In genomic region chr15:89776274-89777072, GRCh38 we compare ENCODE assay signal across 8 cellular contexts. TPM values are rescaled to one million over a fixed set of nuclear protein-coding genes. Genes with fewer than 3 reads are reported as not detected.
A peak's percentile ranks its signal among the peaks of the same experiment; 100 is the strongest.
DNase-seq lines count a peak whose midpoint lies in the region; ATAC-seq and TF ChIP-seq lines count a peak whose summit lies in the region.

Gene MESP2 (plus strand): TSS chr15:89776332. CDS start chr15:89776358, 26 bp downstream.

- no peaks in the 10 kb centered on the region for H3K9me3 ChIP-seq in left lung

- peak within 1 kb of the TSS; percentile 71 for H3K4me3 ChIP-seq in coronary artery
- H3K4me3 ChIP-seq in left lung = peak within 1 kb of the TSS; percentile 22 to 31

- CTCF ChIA-PET in activated CD4-positive, alpha-beta T cell treated with anti-CD3 and anti-CD28 coated beads for 36 hours (lab: Charles Lee) = interaction anchor here (0.7 to 2.2 kb wide), 3 partner anchors 49 to 571 kb away, joined by 3 to 9 read pairs (median 3); no protein-coding TSS in a partner anchor

- H3K4me1 Mint-ChIP-seq in CD14-positive monocyte = peaks cover 24% of the 10 kb centered on the region
- H3K4me1 Mint-ChIP-seq in activated CD4-positive, alpha-beta T cell treated with anti-CD3 and anti-CD28 coated beads for 36 hours = peaks cover 10% of the 10 kb centered on the region

- H3K27ac ChIP-seq in coronary artery = peak within 1 kb of the TSS in 1 of 2 donors; percentile 63
- no peak within 1 kb of the TSS for H3K27ac ChIP-seq in left lung

- intact Hi-C loops in CD14-positive monocyte (cut with micrococcal nuclease) = no loop called here
- intact Hi-C loops in activated CD4-positive, alpha-beta T cell treated with anti-CD3 and anti-CD28 coated beads for 36 hours (cut with DNase I, micrococcal nuclease) = no loop called here
- intact Hi-C loops in left lung (cut with DNase I) = no loop called here

- H3K27me3 Mint-ChIP-seq in CD14-positive monocyte (ENCODE audit: low read depth in 3 of 3) = peaks cover 2 to 8% (median 8%) of the 10 kb centered on the region in 3 donors
- peaks cover 13% of the 10 kb centered on the region for H3K27me3 Mint-ChIP-seq in activated CD4-positive, alpha-beta T cell treated with anti-CD3 and anti-CD28 coated beads for 36 hours

- TF ChIP-seq CTCF in CD14-positive monocyte (IDR thresholded peaks at IDR 0.05) = peak; percentile 29
- TF ChIP-seq CTCF in coronary artery (IDR thresholded peaks at IDR 0.05) = peak; percentile 17
- peak; percentile 20 to 55 for TF ChIP-seq CTCF in left lung (IDR thresholded peaks at IDR 0.05)

- H3K27ac Mint-ChIP-seq in CD14-positive monocyte = peak within 1 kb of the TSS in 2 of 7 donors; percentile 30 to 58
- no peak within 1 kb of the TSS for H3K27ac Mint-ChIP-seq in activated CD4-positive, alpha-beta T cell treated with anti-CD3 and anti-CD28 coated beads for 36 hours

- H3K36me3 Mint-ChIP-seq in CD14-positive monocyte = peaks cover 0 to 3% of the 10 kb centered on the region in 2 donors
- no peaks in the 10 kb centered on the region for H3K36me3 Mint-ChIP-seq in activated CD4-positive, alpha-beta T cell treated with anti-CD3 and anti-CD28 coated beads for 36 hours (ENCODE audit: low read depth)

- no peaks in the 10 kb centered on the region for H3K36me3 ChIP-seq in left lung

- POLR2A ChIA-PET in activated CD4-positive, alpha-beta T cell treated with anti-CD3 and anti-CD28 coated beads for 36 hours (lab: Charles Lee) = no interaction called here

- peaks cover 0 to 22% of the 10 kb centered on the region in 2 donors for H3K27me3 ChIP-seq in left lung

- no peaks in the 10 kb centered on the region for H3K9me3 Mint-ChIP-seq in CD14-positive monocyte
- no peaks in the 10 kb centered on the region for H3K9me3 Mint-ChIP-seq in activated CD4-positive, alpha-beta T cell treated with anti-CD3 and anti-CD28 coated beads for 36 hours (ENCODE audit: low read depth)

- peak within 1 kb of the TSS; percentile 67 to 76 for H3K4me3 Mint-ChIP-seq in CD14-positive monocyte
- H3K4me3 Mint-ChIP-seq in activated CD4-positive, alpha-beta T cell treated with anti-CD3 and anti-CD28 coated beads for 36 hours = peak within 1 kb of the TSS; percentile 57

- peak; percentile 67 for ATAC-seq in GM21423 (IDR thresholded peaks at IDR 0.05; ENCODE audit: unreplicated experiment)
- ATAC-seq in activated CD4-positive, alpha-beta T cell treated with anti-CD3 and anti-CD28 coated beads for 36 hours = peak; percentile 57
- peak; percentile 95 for ATAC-seq in left lung
- no peak for ATAC-seq in GM21515 (IDR thresholded peaks at IDR 0.05; ENCODE audit: unreplicated experiment)

- peak; percentile 78 for DNase-seq in CD14-positive monocyte (ENCODE audit: low spot score)
- DNase-seq in NCI-H146 (lab: John Stamatoyannopoulos, UW) = peak; percentile 68
- peak; percentile 68 for DNase-seq in activated CD4-positive, alpha-beta T cell treated with anti-CD3 and anti-CD28 coated beads for 36 hours
- peak; percentile 84 for DNase-seq in coronary artery (ENCODE audit: low spot score)
- peak; percentile 86 to 97 for DNase-seq in left lung
- DNase-seq in stimulated activated CD4-positive, alpha-beta T cell treated with anti-CD3 and anti-CD28 coated beads, Interleukin-1b, Interleukin-23, amount 100 ng/mL, for 24 hours (ENCODE audit: low read depth in 4 of 4, low spot score in 1 of 4) = peak; percentile 9 to 32 (median 18)

- H3K4me1 ChIP-seq in left lung = peaks cover 7 to 29% of the 10 kb centered on the region in 2 donors

RNA-seq across cellular contexts. Expression of gene MESP2, which starts in this region (rescaled TPM):
- polyA plus RNA-seq in CD14-positive monocyte = under 1 TPM in 1 of 2 donors, not detected in 1; 0.67 TPM
- under 1 TPM; 0.14 to 0.30 TPM for total RNA-seq in activated CD4-positive, alpha-beta T cell treated with anti-CD3 and anti-CD28 coated beads for 36 hours
- total RNA-seq in left lung = under 1 TPM in 1 of 2 donors, not detected in 1; 0.35 TPM

Comparison
In these comparisons a context has a peak if more than half of its experiments do, and no peak if none do; other contexts are left out.
1. Peak in DNase-seq in CD14-positive monocyte; RNA of the gene not detected or under 1 TPM.
2. Peak in DNase-seq and ATAC-seq in activated CD4-positive, alpha-beta T cell treated with anti-CD3 and anti-CD28 coated beads for 36 hours; RNA of the gene not detected or under 1 TPM.
3. Peak in DNase-seq, ATAC-seq and H3K4me3 ChIP-seq in left lung; RNA of the gene not detected or under 1 TPM.
4. DNase-seq: peak in every context shown above with its lines; median percentile 92 in left lung; 84 in coronary artery; 78 in CD14-positive monocyte; 68 in NCI-H146; 68 in activated CD4-positive, alpha-beta T cell treated with anti-CD3 and anti-CD28 coated beads for 36 hours; 18 in stimulated activated CD4-positive, alpha-beta T cell treated with anti-CD3 and anti-CD28 coated beads, Interleukin-1b, Interleukin-23, amount 100 ng/mL, for 24 hours.